13 cellular contexts compared by ENCODE assay signal in the genomic region with DNA sequence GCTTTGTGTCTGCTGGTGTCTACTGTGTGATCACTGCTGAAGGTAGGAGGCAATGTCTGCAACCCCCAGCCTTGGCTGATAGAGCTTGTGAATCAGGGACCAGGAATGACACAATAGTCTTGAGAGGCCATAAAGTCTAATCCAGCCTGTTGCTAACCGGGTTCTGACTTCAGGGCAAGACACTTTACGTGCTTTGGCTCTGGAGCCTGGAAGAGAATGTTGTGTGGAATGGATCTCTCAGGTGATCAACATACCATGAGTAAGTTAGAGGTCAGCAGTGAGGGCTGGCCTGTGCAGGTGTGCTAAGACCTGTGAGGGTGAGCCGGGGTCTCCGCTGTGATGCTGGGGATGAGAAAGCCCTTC. TPM values are rescaled to one million over a fixed set of nuclear protein-coding genes. Genes with fewer than 3 reads are reported as not detected.
DNase-seq lines count a peak whose midpoint lies in the region; ATAC-seq, FAIRE-seq and TF ChIP-seq lines count a peak whose summit lies in the region.
"Had no signal": no experiment of that assay in that cellular context is flagged by ENCODE, and none has a peak within 500 bp of the region (broad histone marks: within the 10 kb centered on the region; RNA-seq: fewer than 3 reads in every experiment).

No MANE protein-coding gene starts in this region.

- no peak for FAIRE-seq in A549 (lab: Jason Lieb, UNC)

- no peaks in the 10 kb centered on the region for H3K9me3 ChIP-seq in A549
- H3K9me3 ChIP-seq in endodermal cell (ENCODE audit: control insufficient read depth, low read length), result no peaks in the 10 kb centered on the region
- no peaks in the 10 kb centered on the region for H3K9me3 ChIP-seq in muscle layer of colon (ENCODE audit: low read length)

- peaks cover 71% of the 10 kb centered on the region for H3K36me3 Mint-ChIP-seq in endodermal cell (ENCODE audit: low read depth)
- H3K36me3 Mint-ChIP-seq in activated CD4-positive, alpha-beta T cell treated with anti-CD3 and anti-CD28 coated beads for 36 hours (ENCODE audit: low read depth), result no peaks in the 10 kb centered on the region
- H3K36me3 Mint-ChIP-seq: IgD-negative memory B cell, T-cell had no signal

- DNase-seq in A549 (ENCODE audit: low read depth in 1 of 2, low spot score in 1 of 2) (peak in 1 of 2 experiments; percentile 27), LHCN-M2 (ENCODE audit: low read depth) (peak; percentile 50), endodermal cell (peak; percentile 46), H4 (ENCODE audit: low spot score) (no peak), retina (no peak)
- DNase-seq in activated CD4-positive, alpha-beta T cell treated with anti-CD3 and anti-CD28 coated beads for 36 hours, result no peak
- no peak for DNase-seq in activated naive CD4-positive, alpha-beta T cell (lab: John Stamatoyannopoulos, UW)
- DNase-seq: NCI-H526, T-cell had no signal

- peak in 1 of 2 experiments; percentile 53; a peak in 3 of 6 replicates for ATAC-seq in A549
- ATAC-seq in activated CD4-positive, alpha-beta T cell treated with anti-CD3 and anti-CD28 coated beads for 36 hours, result no peak
- ATAC-seq: T-cell had no signal

- POLR2A ChIA-PET in A549 (lab: Yijun Ruan, JAX), result no interaction called here
- POLR2A ChIA-PET in activated CD4-positive, alpha-beta T cell treated with anti-CD3 and anti-CD28 coated beads for 36 hours (lab: Charles Lee), result no interaction called here

- H3K4me3 Mint-ChIP-seq in endodermal cell, result peak overlapping the region; percentile 15
- no peak overlapping the region for H3K4me3 Mint-ChIP-seq in activated CD4-positive, alpha-beta T cell treated with anti-CD3 and anti-CD28 coated beads for 36 hours
- H3K4me3 Mint-ChIP-seq: central memory CD8-positive, alpha-beta T cell; IgD-negative memory B cell; T-cell had no signal

- peak overlapping the region; percentile 68 for H3K27ac Mint-ChIP-seq in endodermal cell
- H3K27ac Mint-ChIP-seq in activated CD4-positive, alpha-beta T cell treated with anti-CD3 and anti-CD28 coated beads for 36 hours, result no peak overlapping the region
- H3K27ac Mint-ChIP-seq: IgD-negative memory B cell, T-cell had no signal

- 52% methylated on average over 3 of the region's 4 CpGs for WGBS in A549 (ENCODE audit: missing lambda C conversion rate)
- WGBS in endodermal cell (ENCODE audit: insufficient coverage in 1 of 2, insufficient read length in 1 of 2), 2 experiments, result 83 to 90% methylated on average over 2 to 4 of the region's 4 CpGs

- TF ChIP-seq CTCF in A549 (IDR thresholded peaks at IDR 0.05) (no peak), endodermal cell (conservative IDR thresholded peaks at IDR 0.05) (no peak)

- intact Hi-C loops in activated CD4-positive, alpha-beta T cell treated with anti-CD3 and anti-CD28 coated beads for 36 hours (cut with DNase I, micrococcal nuclease), result loop anchor here in 1 of 2 experiments (5.0 kb wide), 1 partner anchor 800 kb away; no protein-coding TSS in a partner anchor

- H3K27ac ChIP-seq in A549 (peak overlapping the region; percentile 50 to 63; a peak in 3 of 6 replicates), endodermal cell (ENCODE audit: low read depth, low read length) (no peak overlapping the region), muscle layer of colon (ENCODE audit: low read depth, low read length) (peak overlapping the region; percentile 96)
- H3K27ac ChIP-seq: BLaER1 had no signal

- H3K9ac ChIP-seq in endodermal cell (ENCODE audit: extremely low read depth, low read length, poor library complexity, severe bottlenecking) (no peak overlapping the region), muscle layer of colon (ENCODE audit: low read length) (peak overlapping the region; percentile 84)
- H3K9ac ChIP-seq: BLaER1 had no signal

- H3K27me3 ChIP-seq in endodermal cell (ENCODE audit: control insufficient read depth, insufficient read depth, low read length, poor library complexity, severe bottlenecking) (no peaks in the 10 kb centered on the region), muscle layer of colon (ENCODE audit: control insufficient read depth in 1 of 2, insufficient read depth in 2 of 2, low read length in 2 of 2) (no peaks in the 10 kb centered on the region)

- TF ChIP-seq POLR2A in A549 (IDR thresholded peaks at IDR 0.05; ENCODE audit: low read length), result no peak

- H3K4me3 ChIP-seq in A549 (no peak overlapping the region), endodermal cell (ENCODE audit: low read length) (peak overlapping the region; percentile 92), muscle layer of colon (ENCODE audit: low read depth in 1 of 2, low read length in 2 of 2) (peak overlapping the region in 1 of 2 donors; percentile 88)
- H3K4me3 ChIP-seq: BLaER1 had no signal

- CTCF ChIA-PET in A549 (lab: Yijun Ruan, JAX), result interaction anchor here (0.6 to 1.3 kb wide), 2 partner anchors 11 to 201 kb away, joined by 3 to 5 read pairs; no protein-coding TSS in a partner anchor
- CTCF ChIA-PET in activated CD4-positive, alpha-beta T cell treated with anti-CD3 and anti-CD28 coated beads for 36 hours (lab: Charles Lee), result interaction anchor here (1.1 kb wide), 1 partner anchor 53 kb away, joined by 3 read pairs; no protein-coding TSS in a partner anchor

- H3K27me3 Mint-ChIP-seq in endodermal cell (ENCODE audit: insufficient read depth), result no peaks in the 10 kb centered on the region
- H3K27me3 Mint-ChIP-seq in activated CD4-positive, alpha-beta T cell treated with anti-CD3 and anti-CD28 coated beads for 36 hours, result peaks cover 62% of the 10 kb centered on the region

- TF ChIP-seq EP300 in A549 (IDR thresholded peaks at IDR 0.05), result no peak

- TF ChIP-seq RAD21 in A549 (conservative IDR thresholded peaks at IDR 0.05 in 1 of 2, IDR thresholded peaks at IDR 0.05 in 1 of 2), result no peak

- H3K4me1 Mint-ChIP-seq in endodermal cell, result peaks cover 48% of the 10 kb centered on the region
- H3K4me1 Mint-ChIP-seq in activated CD4-positive, alpha-beta T cell treated with anti-CD3 and anti-CD28 coated beads for 36 hours, result peaks cover 11% of the 10 kb centered on the region

- H3K4me2 ChIP-seq in A549, result peak overlapping the region; percentile 78
- H3K4me2 ChIP-seq: BLaER1 had no signal

- peaks cover 71% of the 10 kb centered on the region for H3K36me3 ChIP-seq in endodermal cell (ENCODE audit: control insufficient read depth, insufficient read depth, low read length)
- H3K36me3 ChIP-seq in muscle layer of colon (ENCODE audit: insufficient read depth, low read length), result peaks cover 30% of the 10 kb centered on the region
- H3K36me3 ChIP-seq: BLaER1 had no signal

- no peaks in the 10 kb centered on the region for H3K9me3 Mint-ChIP-seq in endodermal cell
- H3K9me3 Mint-ChIP-seq in activated CD4-positive, alpha-beta T cell treated with anti-CD3 and anti-CD28 coated beads for 36 hours (ENCODE audit: low read depth), result no peaks in the 10 kb centered on the region
- H3K9me3 Mint-ChIP-seq: central memory CD8-positive, alpha-beta T cell had no signal

- H3K4me1 ChIP-seq in A549 (peaks cover 46% of the 10 kb centered on the region), endodermal cell (ENCODE audit: control insufficient read depth, insufficient read depth, low read length) (peaks cover 44% of the 10 kb centered on the region), muscle layer of colon (ENCODE audit: insufficient read depth, low read length) (peaks cover 77% of the 10 kb centered on the region)

TF ChIP-seq in A549, 52 proteins besides CTCF, POLR2A, EP300 and RAD21:
- TF ChIP-seq HOXA7 (CRISPR knock-in tag; IDR thresholded peaks at IDR 0.05) (no peak), NFE2L2 (conservative IDR thresholded peaks at IDR 0.05; ENCODE audit: low read length) (no peak), ZNF302 (CRISPR knock-in tag; IDR thresholded peaks at IDR 0.05) (no peak)
- TF ChIP-seq, protein P1, sequence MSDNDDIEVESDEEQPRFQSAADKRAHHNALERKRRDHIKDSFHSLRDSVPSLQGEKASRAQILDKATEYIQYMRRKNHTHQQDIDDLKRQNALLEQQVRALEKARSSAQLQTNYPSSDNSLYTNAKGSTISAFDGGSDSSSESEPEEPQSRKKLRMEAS (IDR thresholded peaks at IDR 0.05), result no peak
TF ChIP-seq in A549: peak in this region for 0.

RNA-seq across cellular contexts. Expression of a gene that starts 5.6 kb away (rescaled TPM):
- polyA plus RNA-seq in A549 (2011; rRNA removed), result 36.2 and 46.9 TPM in 2 replicates
- 54.3 and 88.3 TPM in 2 replicates for polyA plus RNA-seq in A549 (2012; cell fraction: cytosol; rRNA removed)
- 415 and 541 TPM in 2 replicates for polyA plus RNA-seq in A549 (2012; cell fraction: nucleus; rRNA removed)
- polyA plus RNA-seq in A549 (2017; fragmentation: RNase III; extraction: RNeasy Plus Mini Kit Qiagen cat#74134 plus additional on column Dnase treatment), result 112 to 122 TPM (median 119 TPM) in 3 replicates
- 56.5 and 110 TPM in 2 replicates for polyA minus RNA-seq in A549 (2011; rRNA and poly(A)+ RNA removed)
- 67.4 and 77.5 TPM in 2 replicates for total RNA-seq in LHCN-M2 (2014; rRNA removed)
- polyA plus RNA-seq in LHCN-M2 (2012), result 63.5 TPM
- total RNA-seq in endodermal cell, result 100 to 1,000 TPM; 388 to 398 TPM
- 216 TPM for polyA plus RNA-seq in endodermal cell (2013, experiment 1 of 2)
- polyA plus RNA-seq in endodermal cell (2013, experiment 2 of 2), result 219 TPM
- total RNA-seq in H4 (2014; rRNA removed; shearing (Covaris generic)), result 20.4 and 33.3 TPM in 2 replicates
- not detected for total RNA-seq in activated CD4-positive, alpha-beta T cell treated with anti-CD3 and anti-CD28 coated beads for 36 hours
- polyA plus RNA-seq: IgD-negative memory B cell had no signal

RNA-seq across cellular contexts. Expression of a gene that starts 5.7 kb away (rescaled TPM):
- polyA plus RNA-seq in A549 (2011; rRNA removed) (23.8 and 24.3 TPM in 2 replicates), A549 (2017; fragmentation: RNase III; extraction: RNeasy Plus Mini Kit Qiagen cat#74134 plus additional on column Dnase treatment) (70.9 to 71.4 TPM (median 71.3 TPM) in 3 replicates)
- 12.5 and 16.6 TPM in 2 replicates for polyA plus RNA-seq in A549 (2012; cell fraction: cytosol; rRNA removed)
- 47.7 and 57.6 TPM in 2 replicates for polyA plus RNA-seq in A549 (2012; cell fraction: nucleus; rRNA removed)
- polyA minus RNA-seq in A549 (2011; rRNA and poly(A)+ RNA removed), result 32.9 and 42.4 TPM in 2 replicates
- total RNA-seq in LHCN-M2 (2014; rRNA removed) (63.0 and 68.5 TPM in 2 replicates), endodermal cell (100 to 1,000 TPM; 702 to 764 TPM)
- 39.7 TPM for polyA plus RNA-seq in LHCN-M2 (2012)
- 174 TPM for polyA plus RNA-seq in endodermal cell (2013, experiment 1 of 2)
- polyA plus RNA-seq in endodermal cell (2013, experiment 2 of 2), result 194 TPM
- 56.1 and 66.5 TPM in 2 replicates for total RNA-seq in H4 (2014; rRNA removed; shearing (Covaris generic))
- under 1 TPM in 1 of 2 experiments, not detected in 1; 0.14 TPM for total RNA-seq in activated CD4-positive, alpha-beta T cell treated with anti-CD3 and anti-CD28 coated beads for 36 hours
- polyA plus RNA-seq: IgD-negative memory B cell had no signal

Comparison
In these comparisons a context has a peak if more than half of its experiments do, and no peak if none do; other contexts are left out.
1. DNase-seq: peak in LHCN-M2 (single experiment) and endodermal cell (single experiment); none in H4 (single experiment), activated CD4-positive, alpha-beta T cell treated with anti-CD3 and anti-CD28 coated beads for 36 hours (single experiment), retina (single experiment) and activated naive CD4-positive, alpha-beta T cell (0 of 4).
2. RNA of a gene that starts 5.6 kb away (total RNA-seq): 388 to 398 TPM in endodermal cell, 67.4 to 77.5 TPM in LHCN-M2 and 20.4 to 33.3 TPM in H4; not detected in activated CD4-positive, alpha-beta T cell treated with anti-CD3 and anti-CD28 coated beads for 36 hours; every median in the first group is over 10 times any median in the second.
3. RNA of a gene that starts 5.7 kb away (total RNA-seq): 702 to 764 TPM in endodermal cell, 63.0 to 68.5 TPM in LHCN-M2 and 56.1 to 66.5 TPM in H4; 0.14 TPM in activated CD4-positive, alpha-beta T cell treated with anti-CD3 and anti-CD28 coated beads for 36 hours; every median in the first group is over 10 times any median in the second.